In the genomic region with DNA sequence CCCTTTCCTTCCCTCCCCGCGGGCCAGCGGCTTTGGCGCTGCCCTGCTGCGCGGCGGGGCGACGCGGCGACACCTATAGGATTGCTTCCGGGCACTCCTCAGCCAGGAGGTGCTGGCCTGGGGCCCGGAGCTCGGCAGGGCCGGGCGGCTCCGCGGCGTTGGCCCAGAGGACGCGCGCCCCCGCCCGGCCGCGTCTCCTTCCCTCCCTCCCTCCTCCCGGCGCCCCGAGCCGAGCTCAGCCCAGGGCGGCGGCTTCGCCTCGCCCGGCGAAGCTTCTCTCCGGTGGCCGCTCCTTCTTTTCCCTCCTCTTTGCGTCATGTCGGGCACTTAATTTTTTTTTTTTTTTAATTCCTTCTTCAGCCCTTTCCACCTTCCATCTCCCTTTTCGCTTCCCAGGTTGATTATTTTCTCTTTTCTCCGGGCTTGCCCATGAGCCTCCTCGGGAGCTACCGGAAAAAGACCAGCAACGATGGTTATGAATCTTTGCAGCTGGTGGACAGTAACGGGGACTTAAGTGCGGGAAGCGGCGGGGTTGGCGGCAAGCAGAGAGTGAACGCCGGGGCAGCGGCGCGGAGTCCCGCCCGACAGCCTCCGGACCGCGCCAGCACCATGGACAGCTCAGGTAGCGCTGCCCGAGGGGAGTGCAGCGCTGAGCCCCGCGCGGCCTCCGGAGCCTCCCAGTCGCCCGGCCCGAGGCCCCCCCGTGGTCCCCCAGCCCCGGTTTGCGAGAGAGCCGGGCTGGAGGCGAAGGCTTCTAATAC, we compare ENCODE assay signal across 2 cellular contexts.
TF ChIP-seq lines count a peak whose summit lies in the region.

DNAJC6 (plus strand) TSS at position 227 of the 761 bp plus-strand sequence; CDS start at position 430, 203 bp downstream.

TF ChIP-seq in HEK293, 187 proteins besides CTCF, POLR2A, EP300 and RAD21 (continued from another document and continues in another):
- no peak for TF ChIP-seq PRDM2 (tag by site-specific recombination; IDR thresholded peaks at IDR 0.05; ENCODE audit: borderline replicate concordance)
- TF ChIP-seq, protein P1, sequence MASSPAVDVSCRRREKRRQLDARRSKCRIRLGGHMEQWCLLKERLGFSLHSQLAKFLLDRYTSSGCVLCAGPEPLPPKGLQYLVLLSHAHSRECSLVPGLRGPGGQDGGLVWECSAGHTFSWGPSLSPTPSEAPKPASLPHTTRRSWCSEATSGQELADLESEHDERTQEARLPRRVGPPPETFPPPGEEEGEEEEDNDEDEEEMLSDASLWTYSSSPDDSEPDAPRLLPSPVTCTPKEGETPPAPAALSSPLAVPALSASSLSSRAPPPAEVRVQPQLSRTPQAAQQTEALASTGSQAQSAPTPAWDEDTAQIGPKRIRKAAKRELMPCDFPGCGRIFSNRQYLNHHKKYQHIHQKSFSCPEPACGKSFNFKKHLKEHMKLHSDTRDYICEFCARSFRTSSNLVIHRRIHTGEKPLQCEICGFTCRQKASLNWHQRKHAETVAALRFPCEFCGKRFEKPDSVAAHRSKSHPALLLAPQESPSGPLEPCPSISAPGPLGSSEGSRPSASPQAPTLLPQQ (tag by site-specific recombination; IDR thresholded peaks at IDR 0.05), result 0 out of 2 replicates have a peak, but pooled peaks have one; percentile 32
- no peak for TF ChIP-seq SCRT1 (tag by site-specific recombination; IDR thresholded peaks at IDR 0.05; ENCODE audit: borderline replicate concordance)
- peak; percentile 49; the same call in 1 of the 2 replicates for TF ChIP-seq ZNF2 (tag by site-specific recombination; IDR thresholded peaks at IDR 0.05)
- TF ChIP-seq PRDM6 (tag by site-specific recombination; IDR thresholded peaks at IDR 0.05), result no peak
- TF ChIP-seq ZSCAN5A (tag by site-specific recombination; IDR thresholded peaks at IDR 0.05), result no peak
- no peak for TF ChIP-seq ZNF214 (tag by site-specific recombination; IDR thresholded peaks at IDR 0.05; ENCODE audit: borderline replicate concordance)
- TF ChIP-seq, protein P2, sequence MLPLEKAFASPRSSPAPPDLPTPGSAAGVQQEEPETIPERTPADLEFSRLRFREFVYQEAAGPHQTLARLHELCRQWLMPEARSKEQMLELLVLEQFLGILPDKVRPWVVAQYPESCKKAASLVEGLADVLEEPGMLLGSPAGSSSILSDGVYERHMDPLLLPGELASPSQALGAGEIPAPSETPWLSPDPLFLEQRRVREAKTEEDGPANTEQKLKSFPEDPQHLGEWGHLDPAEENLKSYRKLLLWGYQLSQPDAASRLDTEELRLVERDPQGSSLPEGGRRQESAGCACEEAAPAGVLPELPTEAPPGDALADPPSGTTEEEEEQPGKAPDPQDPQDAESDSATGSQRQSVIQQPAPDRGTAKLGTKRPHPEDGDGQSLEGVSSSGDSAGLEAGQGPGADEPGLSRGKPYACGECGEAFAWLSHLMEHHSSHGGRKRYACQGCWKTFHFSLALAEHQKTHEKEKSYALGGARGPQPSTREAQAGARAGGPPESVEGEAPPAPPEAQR (tag by site-specific recombination; IDR thresholded peaks at IDR 0.05), result no peak

TF ChIP-seq in HepG2, 621 proteins besides CTCF, POLR2A, EP300 and RAD21 (continued from another document and continues in another):
- TF ChIP-seq NBN (conservative IDR thresholded peaks at IDR 0.05) (no peak), MTF1 (CRISPR knock-in tag; IDR thresholded peaks at IDR 0.05) (peak; percentile 85), DRAP1 (CRISPR knock-in tag; IDR thresholded peaks at IDR 0.05) (peak; percentile 37; the same call in 1 of the 2 replicates), CEBPB (IDR thresholded peaks at IDR 0.05; ENCODE audit: borderline replicate concordance, low read depth, low read length) (no peak), ZNF256 (CRISPR knock-in tag; conservative IDR thresholded peaks at IDR 0.05) (peak; percentile 97), KAT2B (IDR thresholded peaks at IDR 0.05; ENCODE audit: borderline replicate concordance, low read depth, low read length) (no peak), SOX13 (IDR thresholded peaks at IDR 0.05) (no peak), SOX13 (CRISPR knock-in tag; conservative IDR thresholded peaks at IDR 0.05 in 1 of 2, IDR thresholded peaks at IDR 0.05 in 1 of 2) (peak in 1 of 2 experiments; percentile 62; a peak in 2 of 4 replicates), IRX3 (CRISPR knock-in tag; IDR thresholded peaks at IDR 0.05; ENCODE audit: borderline replicate concordance, low read depth) (peak; percentile 44; the same call in 1 of the 2 replicates), HOMEZ (CRISPR knock-in tag; IDR thresholded peaks at IDR 0.05; ENCODE audit: low read depth) (0 out of 2 replicates have a peak, but pooled peaks have one; percentile 30), YY1 (IDR thresholded peaks at IDR 0.05; ENCODE audit: insufficient read depth, insufficient replicate concordance, low read depth, low read length) (no peak), ZNF556 (CRISPR knock-in tag; IDR thresholded peaks at IDR 0.05; ENCODE audit: borderline replicate concordance) (peak; percentile 80; the same call in 1 of the 2 replicates), ZNF580 (CRISPR knock-in tag; IDR thresholded peaks at IDR 0.05; ENCODE audit: borderline replicate concordance, low read depth) (peak; percentile 95), PHF8 (CRISPR knock-in tag; IDR thresholded peaks at IDR 0.05) (no peak), ZNF382 (CRISPR knock-in tag; IDR thresholded peaks at IDR 0.05; ENCODE audit: borderline replicate concordance) (no peak), SKI (IDR thresholded peaks at IDR 0.05; ENCODE audit: partially characterized antibody) (no peak), HOXD1 (CRISPR knock-in tag; IDR thresholded peaks at IDR 0.05) (peak; percentile 91), SETDB1 (CRISPR knock-in tag; IDR thresholded peaks at IDR 0.05; ENCODE audit: borderline replicate concordance) (no peak), ZNF574 (CRISPR knock-in tag; IDR thresholded peaks at IDR 0.05) (peak; percentile 82), CCDC6 (CRISPR knock-in tag; IDR thresholded peaks at IDR 0.05) (peak; percentile 92), HNRNPLL (IDR thresholded peaks at IDR 0.05; ENCODE audit: low read depth, low read length, poor library complexity, severe bottlenecking) (peak; percentile 74), MTA1 (CRISPR knock-in tag; IDR thresholded peaks at IDR 0.05; ENCODE audit: borderline replicate concordance) (peak; percentile 32; the same call in 1 of the 2 replicates), KMT2A (CRISPR knock-in tag; IDR thresholded peaks at IDR 0.05) (peak; percentile 36; the same call in 1 of the 2 replicates), MAF1 (CRISPR knock-in tag; IDR thresholded peaks at IDR 0.05; ENCODE audit: borderline replicate concordance) (peak; percentile 93), ZNF629 (CRISPR knock-in tag; conservative IDR thresholded peaks at IDR 0.05) (peak; percentile 57), ZNF441 (CRISPR knock-in tag; IDR thresholded peaks at IDR 0.05; ENCODE audit: borderline replicate concordance) (peak; percentile 91)
- TF ChIP-seq, protein P3, sequence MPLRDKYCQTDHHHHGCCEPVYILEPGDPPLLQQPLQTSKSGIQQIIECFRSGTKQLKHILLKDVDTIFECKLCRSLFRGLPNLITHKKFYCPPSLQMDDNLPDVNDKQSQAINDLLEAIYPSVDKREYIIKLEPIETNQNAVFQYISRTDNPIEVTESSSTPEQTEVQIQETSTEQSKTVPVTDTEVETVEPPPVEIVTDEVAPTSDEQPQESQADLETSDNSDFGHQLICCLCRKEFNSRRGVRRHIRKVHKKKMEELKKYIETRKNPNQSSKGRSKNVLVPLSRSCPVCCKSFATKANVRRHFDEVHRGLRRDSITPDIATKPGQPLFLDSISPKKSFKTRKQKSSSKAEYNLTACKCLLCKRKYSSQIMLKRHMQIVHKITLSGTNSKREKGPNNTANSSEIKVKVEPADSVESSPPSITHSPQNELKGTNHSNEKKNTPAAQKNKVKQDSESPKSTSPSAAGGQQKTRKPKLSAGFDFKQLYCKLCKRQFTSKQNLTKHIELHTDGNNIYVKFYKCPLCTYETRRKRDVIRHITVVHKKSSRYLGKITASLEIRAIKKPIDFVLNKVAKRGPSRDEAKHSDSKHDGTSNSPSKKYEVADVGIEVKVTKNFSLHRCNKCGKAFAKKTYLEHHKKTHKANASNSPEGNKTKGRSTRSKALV (CRISPR knock-in tag; IDR thresholded peaks at IDR 0.05), result peak; percentile 89; the same call in 1 of the 2 replicates
- TF ChIP-seq, protein P4, sequence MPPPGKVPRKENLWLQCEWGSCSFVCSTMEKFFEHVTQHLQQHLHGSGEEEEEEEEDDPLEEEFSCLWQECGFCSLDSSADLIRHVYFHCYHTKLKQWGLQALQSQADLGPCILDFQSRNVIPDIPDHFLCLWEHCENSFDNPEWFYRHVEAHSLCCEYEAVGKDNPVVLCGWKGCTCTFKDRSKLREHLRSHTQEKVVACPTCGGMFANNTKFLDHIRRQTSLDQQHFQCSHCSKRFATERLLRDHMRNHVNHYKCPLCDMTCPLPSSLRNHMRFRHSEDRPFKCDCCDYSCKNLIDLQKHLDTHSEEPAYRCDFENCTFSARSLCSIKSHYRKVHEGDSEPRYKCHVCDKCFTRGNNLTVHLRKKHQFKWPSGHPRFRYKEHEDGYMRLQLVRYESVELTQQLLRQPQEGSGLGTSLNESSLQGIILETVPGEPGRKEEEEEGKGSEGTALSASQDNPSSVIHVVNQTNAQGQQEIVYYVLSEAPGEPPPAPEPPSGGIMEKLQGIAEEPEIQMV (CRISPR knock-in tag; IDR thresholded peaks at IDR 0.05; ENCODE audit: low read depth), result 0 out of 2 replicates have a peak, but pooled peaks have one; percentile 68
- TF ChIP-seq, protein P5, sequence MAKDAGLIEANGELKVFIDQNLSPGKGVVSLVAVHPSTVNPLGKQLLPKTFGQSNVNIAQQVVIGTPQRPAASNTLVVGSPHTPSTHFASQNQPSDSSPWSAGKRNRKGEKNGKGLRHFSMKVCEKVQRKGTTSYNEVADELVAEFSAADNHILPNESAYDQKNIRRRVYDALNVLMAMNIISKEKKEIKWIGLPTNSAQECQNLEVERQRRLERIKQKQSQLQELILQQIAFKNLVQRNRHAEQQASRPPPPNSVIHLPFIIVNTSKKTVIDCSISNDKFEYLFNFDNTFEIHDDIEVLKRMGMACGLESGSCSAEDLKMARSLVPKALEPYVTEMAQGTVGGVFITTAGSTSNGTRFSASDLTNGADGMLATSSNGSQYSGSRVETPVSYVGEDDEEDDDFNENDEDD (CRISPR knock-in tag; IDR thresholded peaks at IDR 0.05; ENCODE audit: borderline replicate concordance), result no peak; the same call in 1 of the 2 replicates
- TF ChIP-seq, protein P6, sequence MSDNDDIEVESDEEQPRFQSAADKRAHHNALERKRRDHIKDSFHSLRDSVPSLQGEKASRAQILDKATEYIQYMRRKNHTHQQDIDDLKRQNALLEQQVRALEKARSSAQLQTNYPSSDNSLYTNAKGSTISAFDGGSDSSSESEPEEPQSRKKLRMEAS (IDR thresholded peaks at IDR 0.05), result no peak
- TF ChIP-seq, protein P7, sequence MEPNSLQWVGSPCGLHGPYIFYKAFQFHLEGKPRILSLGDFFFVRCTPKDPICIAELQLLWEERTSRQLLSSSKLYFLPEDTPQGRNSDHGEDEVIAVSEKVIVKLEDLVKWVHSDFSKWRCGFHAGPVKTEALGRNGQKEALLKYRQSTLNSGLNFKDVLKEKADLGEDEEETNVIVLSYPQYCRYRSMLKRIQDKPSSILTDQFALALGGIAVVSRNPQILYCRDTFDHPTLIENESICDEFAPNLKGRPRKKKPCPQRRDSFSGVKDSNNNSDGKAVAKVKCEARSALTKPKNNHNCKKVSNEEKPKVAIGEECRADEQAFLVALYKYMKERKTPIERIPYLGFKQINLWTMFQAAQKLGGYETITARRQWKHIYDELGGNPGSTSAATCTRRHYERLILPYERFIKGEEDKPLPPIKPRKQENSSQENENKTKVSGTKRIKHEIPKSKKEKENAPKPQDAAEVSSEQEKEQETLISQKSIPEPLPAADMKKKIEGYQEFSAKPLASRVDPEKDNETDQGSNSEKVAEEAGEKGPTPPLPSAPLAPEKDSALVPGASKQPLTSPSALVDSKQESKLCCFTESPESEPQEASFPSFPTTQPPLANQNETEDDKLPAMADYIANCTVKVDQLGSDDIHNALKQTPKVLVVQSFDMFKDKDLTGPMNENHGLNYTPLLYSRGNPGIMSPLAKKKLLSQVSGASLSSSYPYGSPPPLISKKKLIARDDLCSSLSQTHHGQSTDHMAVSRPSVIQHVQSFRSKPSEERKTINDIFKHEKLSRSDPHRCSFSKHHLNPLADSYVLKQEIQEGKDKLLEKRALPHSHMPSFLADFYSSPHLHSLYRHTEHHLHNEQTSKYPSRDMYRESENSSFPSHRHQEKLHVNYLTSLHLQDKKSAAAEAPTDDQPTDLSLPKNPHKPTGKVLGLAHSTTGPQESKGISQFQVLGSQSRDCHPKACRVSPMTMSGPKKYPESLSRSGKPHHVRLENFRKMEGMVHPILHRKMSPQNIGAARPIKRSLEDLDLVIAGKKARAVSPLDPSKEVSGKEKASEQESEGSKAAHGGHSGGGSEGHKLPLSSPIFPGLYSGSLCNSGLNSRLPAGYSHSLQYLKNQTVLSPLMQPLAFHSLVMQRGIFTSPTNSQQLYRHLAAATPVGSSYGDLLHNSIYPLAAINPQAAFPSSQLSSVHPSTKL (CRISPR knock-in tag; IDR thresholded peaks at IDR 0.05), result peak; percentile 63
